In genomic region chr20:32858189-32858588, GRCh38 we compare ENCODE assay signal across 1 cellular context.
TF ChIP-seq lines count a peak whose summit lies in the region.

No MANE protein-coding gene starts in this region.

TF ChIP-seq in GM23338, 12 proteins besides CTCF, POLR2A, EP300 and RAD21 (continued from another document):
- no peak for TF ChIP-seq ZNF462 (CRISPR knock-in tag; IDR thresholded peaks at IDR 0.05)
